Comparison of ENCODE assay signal across 17 cellular contexts in genomic region chr1:109907190-109907774, GRCh38. TPM values are rescaled to one million over a fixed set of nuclear protein-coding genes. Genes with fewer than 3 reads are reported as not detected.
DNase-seq lines count a peak whose midpoint lies in the region; ATAC-seq, FAIRE-seq and TF ChIP-seq lines count a peak whose summit lies in the region.
"Had no signal": no experiment of that assay in that cellular context is flagged by ENCODE, and none has a peak within 500 bp of the region (broad histone marks: within the 10 kb centered on the region; RNA-seq: fewer than 3 reads in every experiment).

No MANE protein-coding gene starts in this region.

- no peaks in the 10 kb centered on the region for H4K20me1 ChIP-seq in HepG2 (ENCODE audit: insufficient read depth, low read length)
- H4K20me1 ChIP-seq in GM12878 (ENCODE audit: control insufficient read depth, insufficient read depth) = no peaks in the 10 kb centered on the region

- BruUV-seq in HepG2 (replicated peaks; lab: Mats Ljungman, UMichigan) = no TSS peak
- BruUV-seq in GM12878 (replicated peaks; lab: Mats Ljungman, UMichigan) = no TSS peak

- FAIRE-seq in HepG2 (lab: Jason Lieb, UNC) (no peak), GM12878 (lab: Jason Lieb, UNC) (no peak)
- FAIRE-seq: astrocyte had no signal

- no peak overlapping the region for H3K27ac ChIP-seq in HepG2 (ENCODE audit: extremely low read length, insufficient read depth, low read length)
- H3K27ac ChIP-seq in right lobe of liver = no peak overlapping the region
- no peak overlapping the region for H3K27ac ChIP-seq in GM12878 (ENCODE audit: control insufficient read depth, insufficient read depth)
- H3K27ac ChIP-seq in caudate nucleus (ENCODE audit: low read depth, low read length) = no peak overlapping the region

- H3K4me2 ChIP-seq in HepG2 (ENCODE audit: low read depth, low read length) = no peak overlapping the region
- H3K4me2 ChIP-seq in GM12878 (ENCODE audit: control insufficient read depth, insufficient read depth) = no peak overlapping the region

- H3K27me3 ChIP-seq in HepG2 (ENCODE audit: control insufficient read depth in 1 of 2, insufficient read depth in 2 of 2, low read length in 2 of 2) (peaks cover 3 to 49% of the 10 kb centered on the region in 2 experiments), right lobe of liver (no peaks in the 10 kb centered on the region), GM12878 (replicated peaks in 1 of 2; ENCODE audit: control insufficient read depth in 2 of 2, insufficient read depth in 2 of 2, low read length in 1 of 2) (no peaks in the 10 kb centered on the region)

- H3K9me3 Mint-ChIP-seq in T-cell = no peaks in the 10 kb centered on the region
- H3K9me3 Mint-ChIP-seq in stimulated activated naive CD8-positive, alpha-beta T cell treated with anti-CD3 and anti-CD28 coated beads, Interleukin-15, amount 100 ng/mL, for 72 hours = no peaks in the 10 kb centered on the region

- WGBS in HepG2 (ENCODE audit: low lambda C conversion rate) = 25% methylated on average over 1 of the region's 1 CpG
- 94% methylated on average over 1 of the region's 1 CpG for WGBS in right lobe of liver (ENCODE audit: insufficient coverage, low coverage, low lambda C conversion rate, missing lambda C conversion rate)
- WGBS in GM12878 (ENCODE audit: insufficient coverage, insufficient replicate concordance, low lambda C conversion rate, missing lambda C conversion rate) = 94% methylated on average over 1 of the region's 1 CpG

- H3K27me3 Mint-ChIP-seq in T-cell = peaks cover 0 to 11% of the 10 kb centered on the region in 2 donors
- no peaks in the 10 kb centered on the region for H3K27me3 Mint-ChIP-seq in stimulated activated naive CD8-positive, alpha-beta T cell treated with anti-CD3 and anti-CD28 coated beads, Interleukin-15, amount 100 ng/mL, for 72 hours

- H3K36me3 Mint-ChIP-seq in T-cell = no peaks in the 10 kb centered on the region

- TF ChIP-seq POLR2A in HepG2 (IDR thresholded peaks at IDR 0.05; ENCODE audit: insufficient read depth in 1 of 2, low read depth in 2 of 2, low read length in 2 of 2) (no peak), right lobe of liver (IDR thresholded peaks at IDR 0.05) (no peak), GM12878 (IDR thresholded peaks at IDR 0.05; ENCODE audit: low read depth, low read length) (no peak)

- H3K4me3 ChIP-seq in HepG2 (replicated peaks in 1 of 3; ENCODE audit: insufficient read depth in 1 of 3, low read depth in 2 of 3, low read length in 3 of 3) (no peak overlapping the region), right lobe of liver (no peak overlapping the region), GM12878 (no peak overlapping the region)

- H3K9ac ChIP-seq in HepG2 (ENCODE audit: insufficient read depth, low read depth, low read length) (no peak overlapping the region), GM12878 (ENCODE audit: control insufficient read depth, insufficient read depth, low read length) (no peak overlapping the region)

- DNase-seq in HepG2 (ENCODE audit: low spot score) (no peak), right lobe of liver (no peak), T-cell (no peak), GM12878 (ENCODE audit: low read depth, low spot score) (no peak), SK-N-DZ (ENCODE audit: low spot score) (no peak), caudate nucleus (lab: John Stamatoyannopoulos, UW) (no peak)
- DNase-seq in stimulated activated naive CD8-positive, alpha-beta T cell treated with anti-CD3 and anti-CD28 coated beads, Interleukin-15, amount 100 ng/mL, for 72 hours = no peak
- no peak for DNase-seq in stimulated activated CD4-positive, alpha-beta T cell treated with anti-CD3 and anti-CD28 coated beads, Interleukin-4, amount 100 ng/mL, for 1 hour
- DNase-seq: activated CD8-positive, alpha-beta memory T cell treated with anti-CD3 and anti-CD28 coated beads for 24 hours; activated effector memory CD4-positive, alpha-beta T cell treated with anti-CD3 and anti-CD28 coated beads, Interleukin-2, amount 50 U/mL, for 16 hours; COR-L47; Karpas-422; mesendoderm; NCI-H1048; NCI-H2081; RPMI8226 had no signal

- peaks cover 49 to 55% (median 50%) of the 10 kb centered on the region in 3 donors for H3K4me1 Mint-ChIP-seq in T-cell
- peaks cover 64% of the 10 kb centered on the region for H3K4me1 Mint-ChIP-seq in stimulated activated naive CD8-positive, alpha-beta T cell treated with anti-CD3 and anti-CD28 coated beads, Interleukin-15, amount 100 ng/mL, for 72 hours

- CTCF ChIA-PET in HepG2 (lab: Yijun Ruan, JAX; ENCODE audit: low intra/inter-chr PET ratio, low total read pairs) = no interaction called here
- CTCF ChIA-PET in T-cell (lab: Charles Lee) = no interaction called here
- CTCF ChIA-PET in GM12878 (lab: Yijun Ruan, JAX) = interaction anchor here (1.5 to 5.9 kb wide), 2 partner anchors 77 to 130 kb away, joined by 6 to 30 read pairs; partner anchors contain the start of gene AHCYL1

- H3K27ac Mint-ChIP-seq in T-cell = peak overlapping the region; percentile 29 to 71
- H3K27ac Mint-ChIP-seq in stimulated activated naive CD8-positive, alpha-beta T cell treated with anti-CD3 and anti-CD28 coated beads, Interleukin-15, amount 100 ng/mL, for 72 hours = peak overlapping the region in 1 of 2 donors; percentile 4

- TF ChIP-seq EP300 in HepG2 (IDR thresholded peaks at IDR 0.05; ENCODE audit: low read depth in 2 of 2, low read length in 2 of 2) (no peak), HepG2 (CRISPR knock-in tag; IDR thresholded peaks at IDR 0.05; ENCODE audit: borderline replicate concordance) (no peak), GM12878 (IDR thresholded peaks at IDR 0.05; ENCODE audit: borderline replicate concordance in 1 of 2, control insufficient read depth in 1 of 2, low read depth in 2 of 2, low read length in 2 of 2) (no peak)

- no peak overlapping the region for H2AFZ ChIP-seq in HepG2 (ENCODE audit: low read length)
- no peak overlapping the region for H2AFZ ChIP-seq in GM12878 (ENCODE audit: control insufficient read depth, low read depth, low read length)

- no peaks in the 10 kb centered on the region for H3K9me3 ChIP-seq in HepG2 (ENCODE audit: low read length)
- H3K9me3 ChIP-seq in right lobe of liver = no peaks in the 10 kb centered on the region
- no peaks in the 10 kb centered on the region for H3K9me3 ChIP-seq in GM12878 (replicated peaks; ENCODE audit: control insufficient read depth, insufficient read depth, low read length)

- SMC1A ChIA-PET in GM12878 (lab: Charles Lee; ENCODE audit: uncharacterized antibody, unreplicated experiment) = interaction anchor here (0.6 to 1.7 kb wide), 7 partner anchors 11 to 737 kb away, joined by 3 to 4 read pairs (median 3); no protein-coding TSS in a partner anchor

- H3K4me1 ChIP-seq in HepG2 (ENCODE audit: insufficient read depth, low read length) (peaks cover 81% of the 10 kb centered on the region), right lobe of liver (peaks cover 0 to 42% (median 16%) of the 10 kb centered on the region in 4 donors), GM12878 (ENCODE audit: control insufficient read depth, insufficient read depth, low read length) (peaks cover 20% of the 10 kb centered on the region)

- H3K79me2 ChIP-seq in HepG2 (ENCODE audit: insufficient read depth, low read length) (peaks cover 14% of the 10 kb centered on the region), GM12878 (ENCODE audit: control insufficient read depth, insufficient read depth, low read length) (peaks cover 19% of the 10 kb centered on the region)

- RAD21 ChIA-PET in GM12878 (lab: Charles Lee; ENCODE audit: unreplicated experiment) = interaction anchor here (1.6 to 2.2 kb wide), 2 partner anchors 77 kb away, joined by 9 to 11 read pairs; partner anchors contain the start of gene AHCYL1

- H3K4me3 Mint-ChIP-seq in T-cell = peak overlapping the region in 1 of 3 donors; percentile 63
- H3K4me3 Mint-ChIP-seq in stimulated activated naive CD8-positive, alpha-beta T cell treated with anti-CD3 and anti-CD28 coated beads, Interleukin-15, amount 100 ng/mL, for 72 hours = peak overlapping the region; percentile 10 to 22

- no peak for TF ChIP-seq RAD21 in HepG2 (CRISPR knock-in tag; IDR thresholded peaks at IDR 0.05)
- no peak for TF ChIP-seq RAD21 in GM12878 (IDR thresholded peaks at IDR 0.05; ENCODE audit: insufficient read depth, low read depth, low read length)

- TF ChIP-seq CTCF in HepG2 (CRISPR knock-in tag; IDR thresholded peaks at IDR 0.05) (no peak), right lobe of liver (IDR thresholded peaks at IDR 0.05) (no peak), GM12878 (IDR thresholded peaks at IDR 0.05 in 2 of 3, conservative IDR thresholded peaks at IDR 0.05 in 1 of 3; ENCODE audit: control insufficient read depth in 2 of 3, extremely low read depth in 1 of 3, insufficient read depth in 1 of 3, low read depth in 3 of 3, low read length in 3 of 3) (no peak)

- in situ Hi-C loops in HepG2 (cut with HindIII; ENCODE audit: extremely low pct_ligation_motif_present, low pct_unique_long_range_greater_than_20kb) = no loop called here
- in situ Hi-C loops in GM12878 (cut with MboI) = no loop called here

- ATAC-seq in HepG2 (no peak), right lobe of liver (no peak), T-cell (replicated peaks in 1 of 4) (no peak), GM12878 (no peak)
- ATAC-seq in stimulated activated naive CD8-positive, alpha-beta T cell treated with anti-CD3 and anti-CD28 coated beads, Interleukin-15, amount 100 ng/mL, for 72 hours = no peak

- intact Hi-C loops in HepG2 (cut with micrococcal nuclease; ENCODE audit: unreplicated experiment) (no loop called here), right lobe of liver (cut with DNase I) (no loop called here), GM12878 (cut with micrococcal nuclease; ENCODE audit: unreplicated experiment) (no loop called here)

- H3K36me3 ChIP-seq in HepG2 (replicated peaks in 1 of 2; ENCODE audit: control insufficient read depth in 1 of 2, insufficient read depth in 2 of 2, low read length in 2 of 2) (no peaks in the 10 kb centered on the region), right lobe of liver (no peaks in the 10 kb centered on the region), GM12878 (ENCODE audit: control insufficient read depth in 2 of 2, insufficient read depth in 2 of 2, low read length in 1 of 2) (no peaks in the 10 kb centered on the region)

- POLR2A ChIA-PET in HepG2 (lab: Yijun Ruan, JAX) = no interaction called here
- POLR2A ChIA-PET in T-cell (lab: Charles Lee) = no interaction called here
- POLR2A ChIA-PET in GM12878 (lab: Charles Lee) = interaction anchor here (2.8 kb wide), 1 partner anchor 20 kb away, joined by 7 read pairs; no protein-coding TSS in a partner anchor

RNA-seq across cellular contexts. Expression of gene CSF1, which starts 3.4 kb away (rescaled TPM):
- total RNA-seq in HepG2 (2016; rRNA removed; fragmentation: Illumina TruSeq; extraction: Trizol) (1.9 and 4.6 TPM in 2 replicates), right lobe of liver (10 to 100 TPM in 5 of 6 experiments, 1 to 10 TPM in 1; 4.8 to 44.1 (median 22.0) TPM), T-cell (1 to 10 TPM; 4.8 to 9.5 (median 8.3) TPM), GM12878 (2014; rRNA removed) (12.6 and 13.6 TPM in 2 replicates), GM12878 (2014; rRNA removed; fragmentation: Illumina TruSeq; extraction: Trizol) (8.2 and 8.5 TPM in 2 replicates), GM12878 (2021) (30.7 and 31.5 TPM in 2 replicates)
- total RNA-seq in HepG2 (2016; cell fraction: cytosol; rRNA removed; fragmentation: Illumina TruSeq; extraction: Trizol; ENCODE audit: low read depth) = 0.71 and 1.2 TPM in 2 replicates
- 1.8 and 4.9 TPM in 2 replicates for total RNA-seq in HepG2 (2016; cell fraction: insoluble cytoplasmic fraction; rRNA removed; fragmentation: Illumina TruSeq; extraction: Trizol)
- total RNA-seq in HepG2 (2016; cell fraction: membrane; rRNA removed; fragmentation: Illumina TruSeq; extraction: Trizol) = 1.3 and 2.0 TPM in 2 replicates
- 7.8 and 7.9 TPM in 2 replicates for total RNA-seq in HepG2 (2016; cell fraction: nucleus; rRNA removed; fragmentation: Illumina TruSeq; extraction: Trizol)
- polyA plus RNA-seq in HepG2 (2011; rRNA removed) (13.3 and 21.0 TPM in 2 replicates), GM12878 (2011; rRNA removed) (20.0 and 32.4 TPM in 2 replicates), GM12878 (2014; fragmentation: Illumina TruSeq; extraction: Trizol) (7.9 and 12.4 TPM in 2 replicates), GM12878 (2014; fragmentation: Nextera tagmentation; extraction: Ambion mirVana) (1 to 10 TPM; 1.2 to 2.0 TPM), GM12878 (2014; rRNA removed) (20.4 and 21.2 TPM in 2 replicates), GM12878 (2016; fragmentation: Nextera tagmentation; extraction: Ambion mirVana) (10 to 100 TPM; 12.2 to 17.2 TPM)
- 10.4 and 15.2 TPM in 2 replicates for polyA plus RNA-seq in HepG2 (2011; cell fraction: cytosol; rRNA removed)
- polyA plus RNA-seq in HepG2 (2011; cell fraction: nucleus; rRNA removed) = 23.0 and 27.9 TPM in 2 replicates
- polyA plus RNA-seq in HepG2 (2012) = 5.3 and 17.7 TPM in 2 replicates
- polyA plus RNA-seq in HepG2 (2016; cell fraction: cytosol; fragmentation: Illumina TruSeq; extraction: Trizol; ENCODE audit: low read depth) = 0.42 and 0.62 TPM in 2 replicates
- 1.8 and 2.7 TPM in 2 replicates for polyA plus RNA-seq in HepG2 (2016; cell fraction: insoluble cytoplasmic fraction; fragmentation: Illumina TruSeq; extraction: Trizol; ENCODE audit: low read depth)
- polyA plus RNA-seq in HepG2 (2016; cell fraction: membrane; fragmentation: Illumina TruSeq; extraction: Trizol; ENCODE audit: low read depth) = 0.71 and 1.0 TPM in 2 replicates
- 14.8 and 15.3 TPM in 2 replicates for polyA plus RNA-seq in HepG2 (2016; cell fraction: nucleus; fragmentation: Illumina TruSeq; extraction: Trizol; ENCODE audit: insufficient read depth, low read depth)
- 1.1 and 12.0 TPM in 2 replicates for polyA minus RNA-seq in HepG2 (2011; rRNA and poly(A)+ RNA removed; ENCODE audit: low replicate concordance)
- polyA minus RNA-seq in HepG2 (2011; cell fraction: cytosol; rRNA and poly(A)+ RNA removed) = 11.0 and 19.9 TPM in 2 replicates
- 7.9 and 15.2 TPM in 2 replicates for polyA minus RNA-seq in HepG2 (2011; cell fraction: nucleus; rRNA and poly(A)+ RNA removed)
- 20.4 and 22.4 TPM in 2 replicates for total RNA-seq in GM12878 (2013; cell fraction: nucleolus; rRNA removed)
- 3.8 TPM for polyA plus RNA-seq in GM12878 (2011; ENCODE audit: low read depth)
- 24.3 and 31.2 TPM in 2 replicates for polyA plus RNA-seq in GM12878 (2011; cell fraction: cytosol; rRNA removed)
- polyA plus RNA-seq in GM12878 (2011; cell fraction: nucleus; rRNA removed) = 46.1 and 50.0 TPM in 2 replicates
- polyA plus RNA-seq in GM12878 (2012) = 9.1 and 14.2 TPM in 2 replicates
- polyA minus RNA-seq in GM12878 (2011; rRNA and poly(A)+ RNA removed) = 17.7 and 19.2 TPM in 2 replicates
- 10.2 and 17.6 TPM in 2 replicates for polyA minus RNA-seq in GM12878 (2011; cell fraction: cytosol; rRNA and poly(A)+ RNA removed)
- polyA minus RNA-seq in GM12878 (2011; cell fraction: nucleus; rRNA and poly(A)+ RNA removed) = 11.1 and 18.2 TPM in 2 replicates
- 1.3 and 1.4 TPM in 2 replicates for polyA plus RNA-seq in SK-N-DZ (2014; cell fraction: cytosol; rRNA removed)
- 0.47 and 0.89 TPM in 2 replicates for polyA plus RNA-seq in SK-N-DZ (2014; cell fraction: nucleus; rRNA removed)

Comparison
In these comparisons a context has a peak if more than half of its experiments do, and no peak if none do; other contexts are left out.
1. Of the 75 proteins assayed by ChIP-seq in both HepG2 and GM12878: peak only in HepG2: none; only in GM12878: NBN; in both: none; in neither: 74.